ENCODE assay signal across 18 cellular contexts in the genomic region with DNA sequence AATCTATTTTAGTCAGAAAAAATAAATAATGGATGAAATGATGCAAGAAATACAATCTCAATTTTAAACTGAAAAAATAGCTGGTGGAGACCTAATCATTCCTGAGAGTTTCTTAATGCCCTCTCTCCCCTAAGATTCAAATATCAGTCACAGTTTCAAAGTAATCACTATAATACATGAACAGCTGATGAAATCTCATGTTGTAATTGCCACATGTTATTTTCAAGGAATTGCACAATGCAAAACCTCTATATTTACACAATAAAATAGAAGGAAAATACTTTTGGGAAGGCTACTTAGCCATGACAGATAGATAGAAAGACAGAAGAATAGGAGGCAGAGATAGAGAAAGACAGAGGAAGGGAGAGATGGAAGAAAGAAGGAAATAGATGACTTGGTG. TPM values are rescaled to one million over a fixed set of nuclear protein-coding genes. Genes with fewer than 3 reads are reported as not detected.
DNase-seq lines count a peak whose midpoint lies in the region; ATAC-seq and TF ChIP-seq lines count a peak whose summit lies in the region.
"Had no signal": no experiment of that assay in that cellular context is flagged by ENCODE, and none has a peak within 500 bp of the region (broad histone marks: within the 10 kb centered on the region; RNA-seq: fewer than 3 reads in every experiment).

No MANE protein-coding gene starts in this region.

- H3K4me1 Mint-ChIP-seq in stimulated activated naive CD8-positive, alpha-beta T cell treated with anti-CD3 and anti-CD28 coated beads, Interleukin-15, amount 100 ng/mL, for 72 hours: peaks cover 12% of the 10 kb centered on the region
- peaks cover 34% of the 10 kb centered on the region for H3K4me1 Mint-ChIP-seq in endothelial cell (ENCODE audit: unreplicated experiment)

- peaks cover 5% of the 10 kb centered on the region in 2 donors for H3K9me3 Mint-ChIP-seq in stimulated activated naive CD8-positive, alpha-beta T cell treated with anti-CD3 and anti-CD28 coated beads, Interleukin-15, amount 100 ng/mL, for 72 hours
- no peaks in the 10 kb centered on the region for H3K9me3 Mint-ChIP-seq in endothelial cell (ENCODE audit: unreplicated experiment)
- H3K9me3 Mint-ChIP-seq: activated naive CD4-positive, alpha-beta T cell treated with anti-CD3 and anti-CD28 coated beads, Interleukin-2, amount 10 ng/mL, durations not matched to agents 7 days and 5 days had no signal

- H3K4me3 ChIP-seq in AG10803 (ENCODE audit: low read length) (no peak overlapping the region), choroid plexus epithelial cell (ENCODE audit: low read depth, low read length) (no peak overlapping the region), liver (ENCODE audit: low read depth in 1 of 3, low read length in 3 of 3) (no peak overlapping the region)
- H3K4me3 ChIP-seq: tibial artery had no signal

- TF ChIP-seq CTCF in AG10803 (conservative IDR thresholded peaks at IDR 0.05; ENCODE audit: low read length) (no peak), choroid plexus epithelial cell (conservative IDR thresholded peaks at IDR 0.05; ENCODE audit: low read depth, low read length) (no peak), liver (IDR thresholded peaks at IDR 0.05; ENCODE audit: low read depth, low read length, missing input control) (no peak), endothelial cell (IDR thresholded peaks at IDR 0.05; ENCODE audit: unreplicated experiment) (no peak)

- H3K9me3 ChIP-seq in liver (ENCODE audit: control insufficient read depth in 4 of 4, low read length in 3 of 4): peaks cover 0 to 2% (median 0%) of the 10 kb centered on the region in 4 donors
- H3K9me3 ChIP-seq: tibial artery had no signal

- H3K27ac ChIP-seq in liver (ENCODE audit: low read depth in 1 of 2, low read length in 2 of 2): peak overlapping the region in 1 of 2 donors; percentile 37
- H3K27ac ChIP-seq: tibial artery had no signal

- peak overlapping the region in 1 of 2 donors; percentile 85 for H3K27ac Mint-ChIP-seq in stimulated activated naive CD8-positive, alpha-beta T cell treated with anti-CD3 and anti-CD28 coated beads, Interleukin-15, amount 100 ng/mL, for 72 hours
- H3K27ac Mint-ChIP-seq in endothelial cell (ENCODE audit: unreplicated experiment): no peak overlapping the region
- H3K27ac Mint-ChIP-seq: activated naive CD4-positive, alpha-beta T cell treated with anti-CD3 and anti-CD28 coated beads, Interleukin-2, amount 10 ng/mL, durations not matched to agents 7 days and 5 days; B cell had no signal

- H3K4me3 Mint-ChIP-seq in stimulated activated naive CD8-positive, alpha-beta T cell treated with anti-CD3 and anti-CD28 coated beads, Interleukin-15, amount 100 ng/mL, for 72 hours: no peak overlapping the region
- H3K4me3 Mint-ChIP-seq in endothelial cell (ENCODE audit: unreplicated experiment): no peak overlapping the region
- H3K4me3 Mint-ChIP-seq: activated naive CD4-positive, alpha-beta T cell treated with anti-CD3 and anti-CD28 coated beads, Interleukin-2, amount 10 ng/mL, durations not matched to agents 7 days and 5 days; B cell had no signal

- H3K27me3 ChIP-seq in liver (ENCODE audit: control insufficient read depth in 4 of 4, insufficient read depth in 4 of 4, low read length in 3 of 4): no peaks in the 10 kb centered on the region
- H3K27me3 ChIP-seq: tibial artery had no signal

- no peaks in the 10 kb centered on the region for H3K27me3 Mint-ChIP-seq in stimulated activated naive CD8-positive, alpha-beta T cell treated with anti-CD3 and anti-CD28 coated beads, Interleukin-15, amount 100 ng/mL, for 72 hours
- peaks cover 2% of the 10 kb centered on the region for H3K27me3 Mint-ChIP-seq in endothelial cell (ENCODE audit: unreplicated experiment)
- H3K27me3 Mint-ChIP-seq: activated naive CD4-positive, alpha-beta T cell treated with anti-CD3 and anti-CD28 coated beads, Interleukin-2, amount 10 ng/mL, durations not matched to agents 7 days and 5 days; B cell had no signal

- no peak overlapping the region for H3K9ac ChIP-seq in liver (ENCODE audit: low read depth in 1 of 2, low read length in 2 of 2)

- TF ChIP-seq RAD21 in liver (IDR thresholded peaks at IDR 0.05): no peak

- no peak for ATAC-seq in stimulated activated naive CD8-positive, alpha-beta T cell treated with anti-CD3 and anti-CD28 coated beads, Interleukin-15, amount 100 ng/mL, for 72 hours
- ATAC-seq in HG03432 (IDR thresholded peaks at IDR 0.05; ENCODE audit: unreplicated experiment) (no peak), HG03354 (IDR thresholded peaks at IDR 0.05; ENCODE audit: poor library complexity, severe bottlenecking, unreplicated experiment) (no peak)
- ATAC-seq: left cardiac atrium had no signal

- no peaks in the 10 kb centered on the region for H3K36me3 ChIP-seq in liver (ENCODE audit: control insufficient read depth in 4 of 4, insufficient read depth in 3 of 4, low read depth in 1 of 4, low read length in 3 of 4)
- H3K36me3 ChIP-seq: tibial artery had no signal

- peaks cover 6% of the 10 kb centered on the region for H3K36me3 Mint-ChIP-seq in endothelial cell (ENCODE audit: low read depth, unreplicated experiment)
- H3K36me3 Mint-ChIP-seq: activated naive CD4-positive, alpha-beta T cell treated with anti-CD3 and anti-CD28 coated beads, Interleukin-2, amount 10 ng/mL, durations not matched to agents 7 days and 5 days had no signal

- H3K4me1 ChIP-seq in liver (ENCODE audit: control insufficient read depth in 4 of 4, insufficient read depth in 4 of 4, low read length in 3 of 4): peaks cover 0 to 22% (median 6%) of the 10 kb centered on the region in 4 donors
- H3K4me1 ChIP-seq: tibial artery had no signal

- peak; percentile 76 for DNase-seq in AG10803 (ENCODE audit: low read depth)
- peak; percentile 31 for DNase-seq in HCEC 1CT
- peak; percentile 58 for DNase-seq in choroid plexus epithelial cell (ENCODE audit: low read depth)
- no peak for DNase-seq in stimulated activated naive CD8-positive, alpha-beta T cell treated with anti-CD3 and anti-CD28 coated beads, Interleukin-15, amount 100 ng/mL, for 72 hours
- no peak for DNase-seq in endothelial cell (ENCODE audit: low spot score)
- DNase-seq: activated CD4-positive, alpha-beta T cell treated with anti-CD3 and anti-CD28 coated beads, Interleukin-2, amount 50 U/mL, for 4 hours; activated naive CD4-positive, alpha-beta T cell treated with anti-CD3 and anti-CD28 coated beads, Interleukin-2, amount 10 ng/mL, durations not matched to agents 7 days and 5 days; left cardiac atrium; NCI-H1694; NCI-H748 treated with DMSO at 0.1 percent for 48 hours; SIG-M5; tibial artery had no signal

TF ChIP-seq in liver, 16 proteins besides CTCF, POLR2A, EP300 and RAD21:
- TF ChIP-seq FOXA2 (IDR thresholded peaks at IDR 0.05) (peak; percentile 36), NR2F2 (IDR thresholded peaks at IDR 0.05) (no peak)

RNA-seq across cellular contexts. Expression of a gene that starts 18.2 kb away (rescaled TPM):
- total RNA-seq in liver: 1 to 10 TPM in 1 of 2 donors, not detected in 1; 1.0 TPM
- under 1 TPM in 1 of 2 donors, not detected in 1; 0.24 TPM for polyA plus RNA-seq in liver
- total RNA-seq in endothelial cell (ENCODE audit: unreplicated experiment): not detected
- total RNA-seq: astrocyte, cerebellum had no signal

Comparison
In these comparisons a context has a peak if more than half of its experiments do, and no peak if none do; other contexts are left out.
1. DNase-seq: peak in AG10803 (single experiment), HCEC 1CT (single experiment) and choroid plexus epithelial cell (single experiment); none in stimulated activated naive CD8-positive, alpha-beta T cell treated with anti-CD3 and anti-CD28 coated beads, Interleukin-15, amount 100 ng/mL, for 72 hours (0 of 2) and endothelial cell (single experiment).